ENCODE assay signal across 1 cellular context in genomic region chr12:56299853-56300643, GRCh38.
TF ChIP-seq lines count a peak whose summit lies in the region.

Gene CS, minus strand, starts transcription at chr12:56300330. Its CDS starts 129 bp downstream, at chr12:56300201.

TF ChIP-seq in K562, 482 proteins besides CTCF, POLR2A, EP300 and RAD21 (continued from another document):
- TF ChIP-seq, protein P1, sequence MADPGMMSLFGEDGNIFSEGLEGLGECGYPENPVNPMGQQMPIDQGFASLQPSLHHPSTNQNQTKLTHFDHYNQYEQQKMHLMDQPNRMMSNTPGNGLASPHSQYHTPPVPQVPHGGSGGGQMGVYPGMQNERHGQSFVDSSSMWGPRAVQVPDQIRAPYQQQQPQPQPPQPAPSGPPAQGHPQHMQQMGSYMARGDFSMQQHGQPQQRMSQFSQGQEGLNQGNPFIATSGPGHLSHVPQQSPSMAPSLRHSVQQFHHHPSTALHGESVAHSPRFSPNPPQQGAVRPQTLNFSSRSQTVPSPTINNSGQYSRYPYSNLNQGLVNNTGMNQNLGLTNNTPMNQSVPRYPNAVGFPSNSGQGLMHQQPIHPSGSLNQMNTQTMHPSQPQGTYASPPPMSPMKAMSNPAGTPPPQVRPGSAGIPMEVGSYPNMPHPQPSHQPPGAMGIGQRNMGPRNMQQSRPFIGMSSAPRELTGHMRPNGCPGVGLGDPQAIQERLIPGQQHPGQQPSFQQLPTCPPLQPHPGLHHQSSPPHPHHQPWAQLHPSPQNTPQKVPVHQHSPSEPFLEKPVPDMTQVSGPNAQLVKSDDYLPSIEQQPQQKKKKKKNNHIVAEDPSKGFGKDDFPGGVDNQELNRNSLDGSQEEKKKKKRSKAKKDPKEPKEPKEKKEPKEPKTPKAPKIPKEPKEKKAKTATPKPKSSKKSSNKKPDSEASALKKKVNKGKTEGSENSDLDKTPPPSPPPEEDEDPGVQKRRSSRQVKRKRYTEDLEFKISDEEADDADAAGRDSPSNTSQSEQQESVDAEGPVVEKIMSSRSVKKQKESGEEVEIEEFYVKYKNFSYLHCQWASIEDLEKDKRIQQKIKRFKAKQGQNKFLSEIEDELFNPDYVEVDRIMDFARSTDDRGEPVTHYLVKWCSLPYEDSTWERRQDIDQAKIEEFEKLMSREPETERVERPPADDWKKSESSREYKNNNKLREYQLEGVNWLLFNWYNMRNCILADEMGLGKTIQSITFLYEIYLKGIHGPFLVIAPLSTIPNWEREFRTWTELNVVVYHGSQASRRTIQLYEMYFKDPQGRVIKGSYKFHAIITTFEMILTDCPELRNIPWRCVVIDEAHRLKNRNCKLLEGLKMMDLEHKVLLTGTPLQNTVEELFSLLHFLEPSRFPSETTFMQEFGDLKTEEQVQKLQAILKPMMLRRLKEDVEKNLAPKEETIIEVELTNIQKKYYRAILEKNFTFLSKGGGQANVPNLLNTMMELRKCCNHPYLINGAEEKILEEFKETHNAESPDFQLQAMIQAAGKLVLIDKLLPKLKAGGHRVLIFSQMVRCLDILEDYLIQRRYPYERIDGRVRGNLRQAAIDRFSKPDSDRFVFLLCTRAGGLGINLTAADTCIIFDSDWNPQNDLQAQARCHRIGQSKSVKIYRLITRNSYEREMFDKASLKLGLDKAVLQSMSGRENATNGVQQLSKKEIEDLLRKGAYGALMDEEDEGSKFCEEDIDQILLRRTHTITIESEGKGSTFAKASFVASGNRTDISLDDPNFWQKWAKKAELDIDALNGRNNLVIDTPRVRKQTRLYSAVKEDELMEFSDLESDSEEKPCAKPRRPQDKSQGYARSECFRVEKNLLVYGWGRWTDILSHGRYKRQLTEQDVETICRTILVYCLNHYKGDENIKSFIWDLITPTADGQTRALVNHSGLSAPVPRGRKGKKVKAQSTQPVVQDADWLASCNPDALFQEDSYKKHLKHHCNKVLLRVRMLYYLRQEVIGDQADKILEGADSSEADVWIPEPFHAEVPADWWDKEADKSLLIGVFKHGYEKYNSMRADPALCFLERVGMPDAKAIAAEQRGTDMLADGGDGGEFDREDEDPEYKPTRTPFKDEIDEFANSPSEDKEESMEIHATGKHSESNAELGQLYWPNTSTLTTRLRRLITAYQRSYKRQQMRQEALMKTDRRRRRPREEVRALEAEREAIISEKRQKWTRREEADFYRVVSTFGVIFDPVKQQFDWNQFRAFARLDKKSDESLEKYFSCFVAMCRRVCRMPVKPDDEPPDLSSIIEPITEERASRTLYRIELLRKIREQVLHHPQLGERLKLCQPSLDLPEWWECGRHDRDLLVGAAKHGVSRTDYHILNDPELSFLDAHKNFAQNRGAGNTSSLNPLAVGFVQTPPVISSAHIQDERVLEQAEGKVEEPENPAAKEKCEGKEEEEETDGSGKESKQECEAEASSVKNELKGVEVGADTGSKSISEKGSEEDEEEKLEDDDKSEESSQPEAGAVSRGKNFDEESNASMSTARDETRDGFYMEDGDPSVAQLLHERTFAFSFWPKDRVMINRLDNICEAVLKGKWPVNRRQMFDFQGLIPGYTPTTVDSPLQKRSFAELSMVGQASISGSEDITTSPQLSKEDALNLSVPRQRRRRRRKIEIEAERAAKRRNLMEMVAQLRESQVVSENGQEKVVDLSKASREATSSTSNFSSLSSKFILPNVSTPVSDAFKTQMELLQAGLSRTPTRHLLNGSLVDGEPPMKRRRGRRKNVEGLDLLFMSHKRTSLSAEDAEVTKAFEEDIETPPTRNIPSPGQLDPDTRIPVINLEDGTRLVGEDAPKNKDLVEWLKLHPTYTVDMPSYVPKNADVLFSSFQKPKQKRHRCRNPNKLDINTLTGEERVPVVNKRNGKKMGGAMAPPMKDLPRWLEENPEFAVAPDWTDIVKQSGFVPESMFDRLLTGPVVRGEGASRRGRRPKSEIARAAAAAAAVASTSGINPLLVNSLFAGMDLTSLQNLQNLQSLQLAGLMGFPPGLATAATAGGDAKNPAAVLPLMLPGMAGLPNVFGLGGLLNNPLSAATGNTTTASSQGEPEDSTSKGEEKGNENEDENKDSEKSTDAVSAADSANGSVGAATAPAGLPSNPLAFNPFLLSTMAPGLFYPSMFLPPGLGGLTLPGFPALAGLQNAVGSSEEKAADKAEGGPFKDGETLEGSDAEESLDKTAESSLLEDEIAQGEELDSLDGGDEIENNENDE (IDR thresholded peaks at IDR 0.05; ENCODE audit: low read depth, low read length), result no peak
- TF ChIP-seq NRF1 (conservative IDR thresholded peaks at IDR 0.05 in 1 of 2, IDR thresholded peaks at IDR 0.05 in 1 of 2) (peak; percentile 87 to 88), SUPT5H (IDR thresholded peaks at IDR 0.05) (peak; percentile 92), ZNF77 (CRISPR knock-in tag; IDR thresholded peaks at IDR 0.05) (no peak), MECOM (CRISPR knock-in tag; IDR thresholded peaks at IDR 0.05) (no peak), TCF7L2 (IDR thresholded peaks at IDR 0.05; ENCODE audit: low read depth, low read length) (no peak), RB1 (IDR thresholded peaks at IDR 0.05; ENCODE audit: low read depth) (peak; percentile 77), NFE2 (IDR thresholded peaks at IDR 0.05; ENCODE audit: low read depth) (peak; percentile 47; the same call in 1 of the 2 replicates), CHCHD3 (CRISPR knock-in tag; IDR thresholded peaks at IDR 0.05) (no peak), HDAC2 (IDR thresholded peaks at IDR 0.05) (peak; percentile 49; the same call in 1 of the 2 replicates), RNF219 (CRISPR knock-in tag; IDR thresholded peaks at IDR 0.05) (no peak), CHD1 (IDR thresholded peaks at IDR 0.05; ENCODE audit: low read length) (peak; percentile 64), NR3C1 (CRISPR knock-in tag; IDR thresholded peaks at IDR 0.05) (no peak), RHOXF2B (CRISPR knock-in tag; conservative IDR thresholded peaks at IDR 0.05) (no peak), SRSF1 (IDR thresholded peaks at IDR 0.05; ENCODE audit: low read depth, low read length) (no peak), FOXA3 (CRISPR knock-in tag; conservative IDR thresholded peaks at IDR 0.05 in 1 of 2, IDR thresholded peaks at IDR 0.05 in 1 of 2) (peak in 1 of 2 experiments; percentile 81; a peak in 2 of 4 replicates), DIDO1 (tag; IDR thresholded peaks at IDR 0.05; ENCODE audit: low read depth) (no peak), KLF10 (CRISPR knock-in tag; IDR thresholded peaks at IDR 0.05) (no peak), DACH1 (IDR thresholded peaks at IDR 0.05; ENCODE audit: partially characterized antibody) (no peak), ZNF79 (CRISPR knock-in tag; IDR thresholded peaks at IDR 0.05; ENCODE audit: low read depth) (no peak), SRSF3 (IDR thresholded peaks at IDR 0.05; ENCODE audit: insufficient read depth, low read length) (no peak), ZNF444 (CRISPR knock-in tag; IDR thresholded peaks at IDR 0.05) (no peak), RFX1 (IDR thresholded peaks at IDR 0.05) (no peak), CBX3 (IDR thresholded peaks at IDR 0.05; ENCODE audit: borderline replicate concordance in 1 of 2, low read length in 2 of 2) (no peak; a peak in 1 of 3 replicates)
- TF ChIP-seq, protein P2, sequence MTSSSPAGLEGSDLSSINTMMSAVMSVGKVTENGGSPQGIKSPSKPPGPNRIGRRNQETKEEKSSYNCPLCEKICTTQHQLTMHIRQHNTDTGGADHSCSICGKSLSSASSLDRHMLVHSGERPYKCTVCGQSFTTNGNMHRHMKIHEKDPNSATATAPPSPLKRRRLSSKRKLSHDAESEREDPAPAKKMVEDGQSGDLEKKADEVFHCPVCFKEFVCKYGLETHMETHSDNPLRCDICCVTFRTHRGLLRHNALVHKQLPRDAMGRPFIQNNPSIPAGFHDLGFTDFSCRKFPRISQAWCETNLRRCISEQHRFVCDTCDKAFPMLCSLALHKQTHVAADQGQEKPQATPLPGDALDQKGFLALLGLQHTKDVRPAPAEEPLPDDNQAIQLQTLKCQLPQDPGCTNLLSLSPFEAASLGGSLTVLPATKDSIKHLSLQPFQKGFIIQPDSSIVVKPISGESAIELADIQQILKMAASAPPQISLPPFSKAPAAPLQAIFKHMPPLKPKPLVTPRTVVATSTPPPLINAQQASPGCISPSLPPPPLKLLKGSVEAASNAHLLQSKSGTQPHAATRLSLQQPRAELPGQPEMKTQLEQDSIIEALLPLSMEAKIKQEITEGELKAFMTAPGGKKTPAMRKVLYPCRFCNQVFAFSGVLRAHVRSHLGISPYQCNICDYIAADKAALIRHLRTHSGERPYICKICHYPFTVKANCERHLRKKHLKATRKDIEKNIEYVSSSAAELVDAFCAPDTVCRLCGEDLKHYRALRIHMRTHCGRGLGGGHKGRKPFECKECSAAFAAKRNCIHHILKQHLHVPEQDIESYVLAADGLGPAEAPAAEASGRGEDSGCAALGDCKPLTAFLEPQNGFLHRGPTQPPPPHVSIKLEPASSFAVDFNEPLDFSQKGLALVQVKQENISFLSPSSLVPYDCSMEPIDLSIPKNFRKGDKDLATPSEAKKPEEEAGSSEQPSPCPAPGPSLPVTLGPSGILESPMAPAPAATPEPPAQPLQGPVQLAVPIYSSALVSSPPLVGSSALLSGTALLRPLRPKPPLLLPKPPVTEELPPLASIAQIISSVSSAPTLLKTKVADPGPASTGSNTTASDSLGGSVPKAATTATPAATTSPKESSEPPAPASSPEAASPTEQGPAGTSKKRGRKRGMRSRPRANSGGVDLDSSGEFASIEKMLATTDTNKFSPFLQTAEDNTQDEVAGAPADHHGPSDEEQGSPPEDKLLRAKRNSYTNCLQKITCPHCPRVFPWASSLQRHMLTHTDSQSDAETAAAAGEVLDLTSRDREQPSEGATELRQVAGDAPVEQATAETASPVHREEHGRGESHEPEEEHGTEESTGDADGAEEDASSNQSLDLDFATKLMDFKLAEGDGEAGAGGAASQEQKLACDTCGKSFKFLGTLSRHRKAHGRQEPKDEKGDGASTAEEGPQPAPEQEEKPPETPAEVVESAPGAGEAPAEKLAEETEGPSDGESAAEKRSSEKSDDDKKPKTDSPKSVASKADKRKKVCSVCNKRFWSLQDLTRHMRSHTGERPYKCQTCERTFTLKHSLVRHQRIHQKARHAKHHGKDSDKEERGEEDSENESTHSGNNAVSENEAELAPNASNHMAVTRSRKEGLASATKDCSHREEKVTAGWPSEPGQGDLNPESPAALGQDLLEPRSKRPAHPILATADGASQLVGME (CRISPR knock-in tag; IDR thresholded peaks at IDR 0.05), result no peak
- TF ChIP-seq, protein P3, sequence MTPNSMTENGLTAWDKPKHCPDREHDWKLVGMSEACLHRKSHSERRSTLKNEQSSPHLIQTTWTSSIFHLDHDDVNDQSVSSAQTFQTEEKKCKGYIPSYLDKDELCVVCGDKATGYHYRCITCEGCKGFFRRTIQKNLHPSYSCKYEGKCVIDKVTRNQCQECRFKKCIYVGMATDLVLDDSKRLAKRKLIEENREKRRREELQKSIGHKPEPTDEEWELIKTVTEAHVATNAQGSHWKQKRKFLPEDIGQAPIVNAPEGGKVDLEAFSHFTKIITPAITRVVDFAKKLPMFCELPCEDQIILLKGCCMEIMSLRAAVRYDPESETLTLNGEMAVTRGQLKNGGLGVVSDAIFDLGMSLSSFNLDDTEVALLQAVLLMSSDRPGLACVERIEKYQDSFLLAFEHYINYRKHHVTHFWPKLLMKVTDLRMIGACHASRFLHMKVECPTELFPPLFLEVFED (CRISPR knock-in tag; conservative IDR thresholded peaks at IDR 0.05), result no peak
- TF ChIP-seq, protein P4, sequence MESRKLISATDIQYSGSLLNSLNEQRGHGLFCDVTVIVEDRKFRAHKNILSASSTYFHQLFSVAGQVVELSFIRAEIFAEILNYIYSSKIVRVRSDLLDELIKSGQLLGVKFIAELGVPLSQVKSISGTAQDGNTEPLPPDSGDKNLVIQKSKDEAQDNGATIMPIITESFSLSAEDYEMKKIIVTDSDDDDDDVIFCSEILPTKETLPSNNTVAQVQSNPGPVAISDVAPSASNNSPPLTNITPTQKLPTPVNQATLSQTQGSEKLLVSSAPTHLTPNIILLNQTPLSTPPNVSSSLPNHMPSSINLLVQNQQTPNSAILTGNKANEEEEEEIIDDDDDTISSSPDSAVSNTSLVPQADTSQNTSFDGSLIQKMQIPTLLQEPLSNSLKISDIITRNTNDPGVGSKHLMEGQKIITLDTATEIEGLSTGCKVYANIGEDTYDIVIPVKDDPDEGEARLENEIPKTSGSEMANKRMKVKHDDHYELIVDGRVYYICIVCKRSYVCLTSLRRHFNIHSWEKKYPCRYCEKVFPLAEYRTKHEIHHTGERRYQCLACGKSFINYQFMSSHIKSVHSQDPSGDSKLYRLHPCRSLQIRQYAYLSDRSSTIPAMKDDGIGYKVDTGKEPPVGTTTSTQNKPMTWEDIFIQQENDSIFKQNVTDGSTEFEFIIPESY (CRISPR knock-in tag; IDR thresholded peaks at IDR 0.05), result peak; percentile 62
